ENCODE assay signal across 8 cellular contexts in genomic region chr17:46194393-46195216, GRCh38.
A peak's percentile ranks its signal among the peaks of the same experiment; 100 is the strongest.
DNase-seq lines count a peak whose midpoint lies in the region; ATAC-seq and TF ChIP-seq lines count a peak whose summit lies in the region.

No MANE protein-coding gene starts in this region.

- POLR2A ChIA-PET in HEK293T (lab: Yijun Ruan, JAX): interaction anchor here (1.5 kb wide), 2 partner anchors 49 to 78 kb away, joined by 4 to 8 read pairs; no protein-coding TSS in a partner anchor

- ATAC-seq in HG03108 (IDR thresholded peaks at IDR 0.05; ENCODE audit: unreplicated experiment): no peak
- no peak for ATAC-seq in HG03442 (IDR thresholded peaks at IDR 0.05; ENCODE audit: unreplicated experiment)

- DNase-seq in COLO829 (ENCODE audit: low spot score) (peak; percentile 34), HEK293T (ENCODE audit: extremely low spot score) (peak; percentile 39), RKO (ENCODE audit: low spot score) (peak; percentile 77), amniotic epithelial cell (ENCODE audit: low read depth) (peak; percentile 37), iris pigment epithelial cell (ENCODE audit: low read depth) (peak; percentile 54)
- peak; percentile 38 for DNase-seq in stimulated activated CD8-positive, alpha-beta memory T cell treated with anti-CD3 and anti-CD28 coated beads, Interleukin-15, amount 100 ng/mL, for 1 hour (ENCODE audit: low read depth)

- CTCF ChIA-PET in HEK293T (lab: Yijun Ruan, JAX): interaction anchor here (1.5 kb wide), 1 partner anchor 68 kb away, joined by 8 read pairs; no protein-coding TSS in a partner anchor

TF ChIP-seq in HEK293T, 16 proteins besides CTCF, POLR2A, EP300 and RAD21:
- TF ChIP-seq FOXM1 (IDR thresholded peaks at IDR 0.05; ENCODE audit: borderline replicate concordance) (no peak), ZNF384 (IDR thresholded peaks at IDR 0.05) (no peak), ARNT (IDR thresholded peaks at IDR 0.05) (no peak), BHLHE40 (IDR thresholded peaks at IDR 0.05; ENCODE audit: borderline replicate concordance) (no peak), CTBP1 (IDR thresholded peaks at IDR 0.05; ENCODE audit: borderline replicate concordance) (no peak), FOXK2 (IDR thresholded peaks at IDR 0.05) (no peak), L3MBTL2 (conservative IDR thresholded peaks at IDR 0.05) (no peak), SUZ12 (IDR thresholded peaks at IDR 0.05) (no peak), ELF4 (IDR thresholded peaks at IDR 0.05) (no peak), TARDBP (IDR thresholded peaks at IDR 0.05) (no peak), SP1 (IDR thresholded peaks at IDR 0.05) (no peak), LEF1 (IDR thresholded peaks at IDR 0.05; ENCODE audit: borderline replicate concordance) (no peak), HDGF (IDR thresholded peaks at IDR 0.05; ENCODE audit: borderline replicate concordance) (no peak), FOXA1 (IDR thresholded peaks at IDR 0.05) (no peak), PKNOX1 (IDR thresholded peaks at IDR 0.05) (no peak), NFRKB (IDR thresholded peaks at IDR 0.05) (no peak)
